ENCODE assay signal across 22 cellular contexts in genomic region chr16:78529881-78530280, GRCh38.
"Had no signal": no experiment of that assay in that cellular context is flagged by ENCODE, and none has a peak within 500 bp of the region (broad histone marks: within the 10 kb centered on the region; RNA-seq: fewer than 3 reads in every experiment).

No MANE protein-coding gene starts in this region.

- ATAC-seq: stimulated activated effector memory CD8-positive, alpha-beta T cell treated with anti-CD3 and anti-CD28 coated beads, Interleukin-12 subunit alpha, Interleukin-12 subunit beta, amount 100 ng/mL, for 72 hours; stimulated activated memory B cell treated with anti-CD40 and anti-IgM and Interleukin-4, amounts not matched to agents 10 μg/mL and 1 μg/mL and 100 μg/mL, for 72 hours; stimulated activated naive B cell treated with anti-CD40 and anti-IgM and Interleukin-4, amounts not matched to agents 10 μg/mL and 1 μg/mL and 100 μg/mL, for 72 hours; stimulated activated naive CD8-positive, alpha-beta T cell treated with anti-CD3 and anti-CD28 coated beads, Interleukin-15, amount 100 ng/mL, for 72 hours; stimulated activated naive CD8-positive, alpha-beta T cell treated with anti-CD3 and anti-CD28 coated beads, Interleukin-15, Interleukin-2, amounts not matched to agents 100 U/mL and 50 U/mL, for 24 hours; upper lobe of right lung had no signal

- DNase-seq: stimulated activated CD4-positive, alpha-beta T cell treated with anti-CD3 and anti-CD28 coated beads, Interleukin-2, amount 100 ng/mL, for 48 hours; stimulated activated CD4-positive, alpha-beta T cell treated with anti-CD3 and anti-CD28 coated beads, Interleukin-4, amount 100 ng/mL, for 1 hour; stimulated activated CD4-positive, alpha-beta T cell treated with anti-CD3 and anti-CD28 coated beads, Interleukin-4, amount 100 ng/mL, for 24 hours; stimulated activated CD4-positive, alpha-beta T cell treated with anti-CD3 and anti-CD28 coated beads, Interleukin-4, amount 100 ng/mL, for 4 hours; stimulated activated CD8-positive, alpha-beta memory T cell treated with anti-CD3 and anti-CD28 coated beads, Interleukin-4, amount 100 ng/mL, for 48 hours; stimulated activated naive B cell treated with anti-CD40 and anti-IgM and Interleukin-4, amounts not matched to agents 10 μg/mL and 1 μg/mL and 100 μg/mL, for 72 hours; stimulated activated naive CD4-positive, alpha-beta T cell; stimulated activated naive CD4-positive, alpha-beta T cell treated with Interleukin-2 at 50 U/mL for 16 hours; stimulated activated naive CD8-positive, alpha-beta T cell treated with anti-CD3 and anti-CD28 coated beads, Interleukin-15, amount 100 ng/mL, for 72 hours; stimulated activated naive CD8-positive, alpha-beta T cell treated with anti-CD3 and anti-CD28 coated beads, Interleukin-15, Interleukin-2, amounts not matched to agents 100 U/mL and 50 U/mL, for 24 hours; stomach; substantia nigra; testis; thyroid gland; tibial artery; transverse colon; trophoblast cell; upper lobe of left lung; upper lobe of right lung; uterus had no signal
